In the genomic region with DNA sequence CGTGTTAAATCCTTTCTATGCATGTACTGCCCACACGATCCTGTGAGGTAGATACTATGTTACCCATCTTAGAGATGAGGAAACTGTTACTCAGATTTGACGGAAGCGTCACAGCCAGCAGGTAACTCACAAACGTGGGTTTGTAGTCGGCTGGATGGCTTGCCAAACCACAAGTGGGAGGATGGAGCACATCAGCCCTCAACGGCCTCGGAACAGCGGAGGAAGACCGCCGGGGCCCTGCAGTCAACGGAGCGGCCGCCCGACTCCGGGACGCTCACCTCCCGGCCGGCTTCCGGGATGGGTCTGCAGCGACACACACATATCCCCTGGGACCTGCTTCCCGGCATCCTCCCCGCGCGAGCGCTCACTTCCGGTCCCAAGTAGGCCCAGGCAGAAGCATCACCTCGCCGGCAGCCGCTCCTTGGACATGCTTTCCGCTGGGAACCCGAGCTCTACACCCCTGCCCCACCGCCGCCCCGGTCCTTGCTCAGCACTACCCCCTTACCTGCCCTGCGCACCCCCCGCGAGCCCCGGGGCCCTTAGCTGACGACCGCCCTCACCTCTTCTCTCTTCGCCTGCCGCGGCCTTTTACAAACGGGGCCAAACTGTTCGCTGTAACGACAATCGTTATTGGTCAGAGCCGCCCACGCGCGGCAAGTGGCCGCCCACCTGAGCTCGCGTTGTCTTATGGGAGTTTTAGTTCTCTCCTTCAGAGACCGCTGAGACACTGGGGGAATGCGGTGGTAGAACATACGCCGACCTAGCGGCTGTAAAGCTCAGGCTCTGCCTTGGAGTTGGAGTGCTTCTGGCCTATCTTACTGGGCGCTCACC, we compare ENCODE assay signal across 1 cellular context.
TF ChIP-seq lines count a peak whose summit lies in the region.

A gene (minus strand): TSS at position 607 of the 831 bp plus-strand sequence. CDS start 9,034 bp downstream, outside the sequence.

TF ChIP-seq in HepG2, 621 proteins besides CTCF, POLR2A, EP300 and RAD21 (continued from another document and continues in another):
- no peak; the same call in 1 of the 2 replicates for TF ChIP-seq SOX13 (IDR thresholded peaks at IDR 0.05)
- TF ChIP-seq SOX13 (CRISPR knock-in tag; conservative IDR thresholded peaks at IDR 0.05 in 1 of 2, IDR thresholded peaks at IDR 0.05 in 1 of 2), result peak in 1 of 2 experiments; percentile 52; a peak in 2 of 4 replicates
- TF ChIP-seq ZSCAN22 (CRISPR knock-in tag; IDR thresholded peaks at IDR 0.05), result no peak
- TF ChIP-seq ELF1 (CRISPR knock-in tag; IDR thresholded peaks at IDR 0.05), result peak; percentile 97
- no peak for TF ChIP-seq ZNF431 (CRISPR knock-in tag; IDR thresholded peaks at IDR 0.05; ENCODE audit: borderline replicate concordance, low read depth)
- TF ChIP-seq NR1H2 (CRISPR knock-in tag; IDR thresholded peaks at IDR 0.05; ENCODE audit: borderline replicate concordance, low read depth), result peak; percentile 77; the same call in 1 of the 2 replicates
- TF ChIP-seq MXD4 (CRISPR knock-in tag; IDR thresholded peaks at IDR 0.05), result peak; percentile 33; the same call in 1 of the 2 replicates
- peak; percentile 62 for TF ChIP-seq BCL6 (CRISPR knock-in tag; IDR thresholded peaks at IDR 0.05)
- TF ChIP-seq HNF4G (IDR thresholded peaks at IDR 0.05; ENCODE audit: borderline replicate concordance, low read depth, low read length), result no peak
- TF ChIP-seq HNF4G (CRISPR knock-in tag; IDR thresholded peaks at IDR 0.05; ENCODE audit: borderline replicate concordance, low read depth), result peak; percentile 76
- TF ChIP-seq RORA (CRISPR knock-in tag; IDR thresholded peaks at IDR 0.05), result no peak
- peak; percentile 89 for TF ChIP-seq SPEN (CRISPR knock-in tag; IDR thresholded peaks at IDR 0.05; ENCODE audit: low read depth)
- TF ChIP-seq, protein P1, sequence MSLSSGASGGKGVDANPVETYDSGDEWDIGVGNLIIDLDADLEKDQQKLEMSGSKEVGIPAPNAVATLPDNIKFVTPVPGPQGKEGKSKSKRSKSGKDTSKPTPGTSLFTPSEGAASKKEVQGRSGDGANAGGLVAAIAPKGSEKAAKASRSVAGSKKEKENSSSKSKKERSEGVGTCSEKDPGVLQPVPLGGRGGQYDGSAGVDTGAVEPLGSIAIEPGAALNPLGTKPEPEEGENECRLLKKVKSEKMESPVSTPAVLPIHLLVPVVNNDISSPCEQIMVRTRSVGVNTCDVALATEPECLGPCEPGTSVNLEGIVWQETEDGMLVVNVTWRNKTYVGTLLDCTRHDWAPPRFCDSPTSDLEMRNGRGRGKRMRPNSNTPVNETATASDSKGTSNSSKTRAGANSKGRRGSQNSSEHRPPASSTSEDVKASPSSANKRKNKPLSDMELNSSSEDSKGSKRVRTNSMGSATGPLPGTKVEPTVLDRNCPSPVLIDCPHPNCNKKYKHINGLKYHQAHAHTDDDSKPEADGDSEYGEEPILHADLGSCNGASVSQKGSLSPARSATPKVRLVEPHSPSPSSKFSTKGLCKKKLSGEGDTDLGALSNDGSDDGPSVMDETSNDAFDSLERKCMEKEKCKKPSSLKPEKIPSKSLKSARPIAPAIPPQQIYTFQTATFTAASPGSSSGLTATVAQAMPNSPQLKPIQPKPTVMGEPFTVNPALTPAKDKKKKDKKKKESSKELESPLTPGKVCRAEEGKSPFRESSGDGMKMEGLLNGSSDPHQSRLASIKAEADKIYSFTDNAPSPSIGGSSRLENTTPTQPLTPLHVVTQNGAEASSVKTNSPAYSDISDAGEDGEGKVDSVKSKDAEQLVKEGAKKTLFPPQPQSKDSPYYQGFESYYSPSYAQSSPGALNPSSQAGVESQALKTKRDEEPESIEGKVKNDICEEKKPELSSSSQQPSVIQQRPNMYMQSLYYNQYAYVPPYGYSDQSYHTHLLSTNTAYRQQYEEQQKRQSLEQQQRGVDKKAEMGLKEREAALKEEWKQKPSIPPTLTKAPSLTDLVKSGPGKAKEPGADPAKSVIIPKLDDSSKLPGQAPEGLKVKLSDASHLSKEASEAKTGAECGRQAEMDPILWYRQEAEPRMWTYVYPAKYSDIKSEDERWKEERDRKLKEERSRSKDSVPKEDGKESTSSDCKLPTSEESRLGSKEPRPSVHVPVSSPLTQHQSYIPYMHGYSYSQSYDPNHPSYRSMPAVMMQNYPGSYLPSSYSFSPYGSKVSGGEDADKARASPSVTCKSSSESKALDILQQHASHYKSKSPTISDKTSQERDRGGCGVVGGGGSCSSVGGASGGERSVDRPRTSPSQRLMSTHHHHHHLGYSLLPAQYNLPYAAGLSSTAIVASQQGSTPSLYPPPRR (CRISPR knock-in tag; IDR thresholded peaks at IDR 0.05; ENCODE audit: borderline replicate concordance), result peak; percentile 53
- peak; percentile 99 for TF ChIP-seq PHF8 (CRISPR knock-in tag; IDR thresholded peaks at IDR 0.05)
- TF ChIP-seq ZFP90 (CRISPR knock-in tag; IDR thresholded peaks at IDR 0.05; ENCODE audit: borderline replicate concordance), result no peak; the same call in 1 of the 2 replicates
- TF ChIP-seq, protein P2, sequence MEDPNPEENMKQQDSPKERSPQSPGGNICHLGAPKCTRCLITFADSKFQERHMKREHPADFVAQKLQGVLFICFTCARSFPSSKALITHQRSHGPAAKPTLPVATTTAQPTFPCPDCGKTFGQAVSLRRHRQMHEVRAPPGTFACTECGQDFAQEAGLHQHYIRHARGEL (CRISPR knock-in tag; IDR thresholded peaks at IDR 0.05), result no peak
- TF ChIP-seq ZMYM3 (CRISPR knock-in tag; IDR thresholded peaks at IDR 0.05), result no peak; the same call in 1 of the 2 replicates
- TF ChIP-seq GPN1 (CRISPR knock-in tag; IDR thresholded peaks at IDR 0.05; ENCODE audit: borderline replicate concordance), result 0 out of 2 replicates have a peak, but pooled peaks have one; percentile 68
- peak; percentile 46; the same call in 1 of the 2 replicates for TF ChIP-seq BRCA1 (CRISPR knock-in tag; IDR thresholded peaks at IDR 0.05)
- TF ChIP-seq, protein P3, sequence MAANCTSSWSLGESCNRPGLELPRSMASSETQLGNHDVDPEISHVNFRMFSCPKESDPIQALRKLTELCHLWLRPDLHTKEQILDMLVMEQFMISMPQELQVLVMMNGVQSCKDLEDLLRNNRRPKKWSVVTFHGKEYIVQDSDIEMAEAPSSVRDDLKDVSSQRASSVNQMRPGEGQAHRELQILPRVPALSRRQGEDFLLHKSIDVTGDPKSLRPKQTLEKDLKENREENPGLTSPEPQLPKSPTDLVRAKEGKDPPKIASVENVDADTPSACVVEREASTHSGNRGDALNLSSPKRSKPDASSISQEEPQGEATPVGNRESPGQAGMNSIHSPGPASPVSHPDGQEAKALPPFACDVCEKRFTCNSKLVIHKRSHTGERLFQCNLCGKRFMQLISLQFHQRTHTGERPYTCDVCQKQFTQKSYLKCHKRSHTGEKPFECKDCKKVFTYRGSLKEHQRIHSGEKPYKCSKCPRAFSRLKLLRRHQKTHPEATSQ (CRISPR knock-in tag; IDR thresholded peaks at IDR 0.05; ENCODE audit: borderline replicate concordance), result no peak; the same call in 1 of the 2 replicates
- TF ChIP-seq SRSF4 (IDR thresholded peaks at IDR 0.05; ENCODE audit: low read depth, low read length, poor library complexity, severe bottlenecking), result no peak
- TF ChIP-seq ZNF792 (CRISPR knock-in tag; IDR thresholded peaks at IDR 0.05), result peak; percentile 79
- no peak for TF ChIP-seq ZNF24 (IDR thresholded peaks at IDR 0.05)
- TF ChIP-seq, protein P4, sequence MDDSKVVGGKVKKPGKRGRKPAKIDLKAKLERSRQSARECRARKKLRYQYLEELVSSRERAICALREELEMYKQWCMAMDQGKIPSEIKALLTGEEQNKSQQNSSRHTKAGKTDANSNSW (CRISPR knock-in tag; IDR thresholded peaks at IDR 0.05; ENCODE audit: borderline replicate concordance), result peak; percentile 80; the same call in 1 of the 2 replicates
- TF ChIP-seq ZNF33A (CRISPR knock-in tag; IDR thresholded peaks at IDR 0.05; ENCODE audit: borderline replicate concordance), result no peak; the same call in 1 of the 2 replicates
- peak; percentile 94 for TF ChIP-seq SIN3A (IDR thresholded peaks at IDR 0.05; ENCODE audit: borderline replicate concordance, low read depth, low read length)
- TF ChIP-seq, protein P5, sequence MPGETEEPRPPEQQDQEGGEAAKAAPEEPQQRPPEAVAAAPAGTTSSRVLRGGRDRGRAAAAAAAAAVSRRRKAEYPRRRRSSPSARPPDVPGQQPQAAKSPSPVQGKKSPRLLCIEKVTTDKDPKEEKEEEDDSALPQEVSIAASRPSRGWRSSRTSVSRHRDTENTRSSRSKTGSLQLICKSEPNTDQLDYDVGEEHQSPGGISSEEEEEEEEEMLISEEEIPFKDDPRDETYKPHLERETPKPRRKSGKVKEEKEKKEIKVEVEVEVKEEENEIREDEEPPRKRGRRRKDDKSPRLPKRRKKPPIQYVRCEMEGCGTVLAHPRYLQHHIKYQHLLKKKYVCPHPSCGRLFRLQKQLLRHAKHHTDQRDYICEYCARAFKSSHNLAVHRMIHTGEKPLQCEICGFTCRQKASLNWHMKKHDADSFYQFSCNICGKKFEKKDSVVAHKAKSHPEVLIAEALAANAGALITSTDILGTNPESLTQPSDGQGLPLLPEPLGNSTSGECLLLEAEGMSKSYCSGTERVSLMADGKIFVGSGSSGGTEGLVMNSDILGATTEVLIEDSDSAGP (CRISPR knock-in tag; IDR thresholded peaks at IDR 0.05; ENCODE audit: borderline replicate concordance), result peak; percentile 95; the same call in 1 of the 2 replicates
- TF ChIP-seq ZKSCAN1 (IDR thresholded peaks at IDR 0.05; ENCODE audit: low read length), result 0 out of 2 replicates have a peak, but pooled peaks have one; percentile 20
- TF ChIP-seq CBX5 (CRISPR knock-in tag; IDR thresholded peaks at IDR 0.05; ENCODE audit: borderline replicate concordance), result peak; percentile 76; the same call in 1 of the 2 replicates
- TF ChIP-seq ZNF891 (CRISPR knock-in tag; IDR thresholded peaks at IDR 0.05), result peak; percentile 99
- TF ChIP-seq ZNF652 (CRISPR knock-in tag; IDR thresholded peaks at IDR 0.05; ENCODE audit: borderline replicate concordance, low read depth), result peak; percentile 65; the same call in 1 of the 2 replicates
- TF ChIP-seq ATAD3A (CRISPR knock-in tag; IDR thresholded peaks at IDR 0.05), result peak; percentile 82; the same call in 1 of the 2 replicates
- TF ChIP-seq, protein P6, sequence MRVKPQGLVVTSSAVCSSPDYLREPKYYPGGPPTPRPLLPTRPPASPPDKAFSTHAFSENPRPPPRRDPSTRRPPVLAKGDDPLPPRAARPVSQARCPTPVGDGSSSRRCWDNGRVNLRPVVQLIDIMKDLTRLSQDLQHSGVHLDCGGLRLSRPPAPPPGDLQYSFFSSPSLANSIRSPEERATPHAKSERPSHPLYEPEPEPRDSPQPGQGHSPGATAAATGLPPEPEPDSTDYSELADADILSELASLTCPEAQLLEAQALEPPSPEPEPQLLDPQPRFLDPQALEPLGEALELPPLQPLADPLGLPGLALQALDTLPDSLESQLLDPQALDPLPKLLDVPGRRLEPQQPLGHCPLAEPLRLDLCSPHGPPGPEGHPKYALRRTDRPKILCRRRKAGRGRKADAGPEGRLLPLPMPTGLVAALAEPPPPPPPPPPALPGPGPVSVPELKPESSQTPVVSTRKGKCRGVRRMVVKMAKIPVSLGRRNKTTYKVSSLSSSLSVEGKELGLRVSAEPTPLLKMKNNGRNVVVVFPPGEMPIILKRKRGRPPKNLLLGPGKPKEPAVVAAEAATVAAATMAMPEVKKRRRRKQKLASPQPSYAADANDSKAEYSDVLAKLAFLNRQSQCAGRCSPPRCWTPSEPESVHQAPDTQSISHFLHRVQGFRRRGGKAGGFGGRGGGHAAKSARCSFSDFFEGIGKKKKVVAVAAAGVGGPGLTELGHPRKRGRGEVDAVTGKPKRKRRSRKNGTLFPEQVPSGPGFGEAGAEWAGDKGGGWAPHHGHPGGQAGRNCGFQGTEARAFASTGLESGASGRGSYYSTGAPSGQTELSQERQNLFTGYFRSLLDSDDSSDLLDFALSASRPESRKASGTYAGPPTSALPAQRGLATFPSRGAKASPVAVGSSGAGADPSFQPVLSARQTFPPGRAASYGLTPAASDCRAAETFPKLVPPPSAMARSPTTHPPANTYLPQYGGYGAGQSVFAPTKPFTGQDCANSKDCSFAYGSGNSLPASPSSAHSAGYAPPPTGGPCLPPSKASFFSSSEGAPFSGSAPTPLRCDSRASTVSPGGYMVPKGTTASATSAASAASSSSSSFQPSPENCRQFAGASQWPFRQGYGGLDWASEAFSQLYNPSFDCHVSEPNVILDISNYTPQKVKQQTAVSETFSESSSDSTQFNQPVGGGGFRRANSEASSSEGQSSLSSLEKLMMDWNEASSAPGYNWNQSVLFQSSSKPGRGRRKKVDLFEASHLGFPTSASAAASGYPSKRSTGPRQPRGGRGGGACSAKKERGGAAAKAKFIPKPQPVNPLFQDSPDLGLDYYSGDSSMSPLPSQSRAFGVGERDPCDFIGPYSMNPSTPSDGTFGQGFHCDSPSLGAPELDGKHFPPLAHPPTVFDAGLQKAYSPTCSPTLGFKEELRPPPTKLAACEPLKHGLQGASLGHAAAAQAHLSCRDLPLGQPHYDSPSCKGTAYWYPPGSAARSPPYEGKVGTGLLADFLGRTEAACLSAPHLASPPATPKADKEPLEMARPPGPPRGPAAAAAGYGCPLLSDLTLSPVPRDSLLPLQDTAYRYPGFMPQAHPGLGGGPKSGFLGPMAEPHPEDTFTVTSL (CRISPR knock-in tag; IDR thresholded peaks at IDR 0.05; ENCODE audit: borderline replicate concordance), result no peak
- peak; percentile 74 for TF ChIP-seq YY1 (IDR thresholded peaks at IDR 0.05; ENCODE audit: insufficient read depth, insufficient replicate concordance, low read depth, low read length)
- TF ChIP-seq ZNF547 (CRISPR knock-in tag; IDR thresholded peaks at IDR 0.05), result peak; percentile 90
- TF ChIP-seq ZNF451 (CRISPR knock-in tag; IDR thresholded peaks at IDR 0.05), result peak; percentile 61
- TF ChIP-seq ZNF224 (CRISPR knock-in tag; IDR thresholded peaks at IDR 0.05), result peak; percentile 93; the same call in 1 of the 2 replicates
- peak; percentile 93 for TF ChIP-seq CBX1 (IDR thresholded peaks at IDR 0.05; ENCODE audit: low read depth)
- TF ChIP-seq YEATS4 (CRISPR knock-in tag; IDR thresholded peaks at IDR 0.05; ENCODE audit: borderline replicate concordance), result peak; percentile 82; the same call in 1 of the 2 replicates
- TF ChIP-seq NFE2L1 (CRISPR knock-in tag; IDR thresholded peaks at IDR 0.05; ENCODE audit: borderline replicate concordance), result 0 out of 2 replicates have a peak, but pooled peaks have one; percentile 48
- TF ChIP-seq CHD2 (IDR thresholded peaks at IDR 0.05; ENCODE audit: low read depth, low read length), result 0 out of 2 replicates have a peak, but pooled peaks have one; percentile 13
- peak; percentile 51 for TF ChIP-seq RARA (CRISPR knock-in tag; IDR thresholded peaks at IDR 0.05)
- TF ChIP-seq ZNF556 (CRISPR knock-in tag; IDR thresholded peaks at IDR 0.05; ENCODE audit: borderline replicate concordance), result peak; percentile 98
- TF ChIP-seq MED13 (CRISPR knock-in tag; IDR thresholded peaks at IDR 0.05), result no peak
- peak; percentile 78; the same call in 1 of the 2 replicates for TF ChIP-seq ZNF510 (CRISPR knock-in tag; IDR thresholded peaks at IDR 0.05; ENCODE audit: low read depth)
- TF ChIP-seq TBX3 (IDR thresholded peaks at IDR 0.05; ENCODE audit: borderline replicate concordance), result peak; percentile 92
- peak; percentile 21; the same call in 1 of the 2 replicates for TF ChIP-seq TSC22D2 (CRISPR knock-in tag; IDR thresholded peaks at IDR 0.05; ENCODE audit: borderline replicate concordance)
- TF ChIP-seq ZNF674 (CRISPR knock-in tag; IDR thresholded peaks at IDR 0.05; ENCODE audit: low read depth), result peak; percentile 67; the same call in 1 of the 2 replicates
- no peak for TF ChIP-seq ZFP62 (CRISPR knock-in tag; IDR thresholded peaks at IDR 0.05)
- TF ChIP-seq LCORL (IDR thresholded peaks at IDR 0.05), result no peak
- peak; percentile 86 for TF ChIP-seq LCORL (CRISPR knock-in tag; IDR thresholded peaks at IDR 0.05)
- TF ChIP-seq ZNF446 (CRISPR knock-in tag; IDR thresholded peaks at IDR 0.05), result no peak
